Comparison of ENCODE assay signal across 1 cellular context in the genomic region with DNA sequence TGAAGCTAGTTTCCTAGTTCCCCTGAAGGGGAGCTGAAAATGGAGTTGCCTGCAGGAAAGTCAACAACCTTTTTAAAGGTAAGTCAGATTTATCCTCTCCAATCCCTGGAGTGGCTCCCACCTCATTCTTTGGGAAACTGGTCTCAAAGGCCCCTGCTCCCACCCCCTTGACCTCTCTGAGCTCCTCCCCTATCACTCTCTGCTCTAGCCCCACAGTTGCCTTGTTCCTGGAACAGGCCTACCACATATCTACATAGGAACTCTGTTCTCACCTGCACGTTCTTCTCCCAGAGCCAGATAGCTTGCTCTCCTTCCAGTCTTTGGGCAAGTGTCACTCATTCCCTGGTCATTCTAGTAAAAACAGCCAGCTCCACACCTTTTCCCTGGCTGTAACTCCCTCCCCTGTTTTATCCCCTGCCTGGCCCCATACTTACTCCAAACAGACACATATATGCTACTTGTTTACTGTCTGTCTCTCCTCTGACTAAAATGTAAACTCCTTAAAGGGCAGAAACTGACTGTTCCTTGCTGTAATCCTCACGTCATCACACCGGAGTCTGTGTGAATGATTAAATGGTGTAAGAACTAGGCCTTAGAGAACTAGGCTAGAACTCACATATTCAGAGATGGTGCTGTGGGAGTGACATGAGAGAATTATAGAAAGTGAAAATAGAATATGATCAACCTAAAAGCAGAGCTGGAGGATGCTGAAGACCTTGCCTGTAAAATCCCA.
TF ChIP-seq lines count a peak whose summit lies in the region.

No MANE protein-coding gene starts in this region.

TF ChIP-seq in SK-N-SH treated with all-trans-retinoic acid at 6 μM for 48 hours, 23 proteins besides CTCF, POLR2A, EP300 and RAD21 (continued from another document):
- TF ChIP-seq RARB (CRISPR knock-in tag; IDR thresholded peaks at IDR 0.05): no peak
- TF ChIP-seq, protein P1, sequence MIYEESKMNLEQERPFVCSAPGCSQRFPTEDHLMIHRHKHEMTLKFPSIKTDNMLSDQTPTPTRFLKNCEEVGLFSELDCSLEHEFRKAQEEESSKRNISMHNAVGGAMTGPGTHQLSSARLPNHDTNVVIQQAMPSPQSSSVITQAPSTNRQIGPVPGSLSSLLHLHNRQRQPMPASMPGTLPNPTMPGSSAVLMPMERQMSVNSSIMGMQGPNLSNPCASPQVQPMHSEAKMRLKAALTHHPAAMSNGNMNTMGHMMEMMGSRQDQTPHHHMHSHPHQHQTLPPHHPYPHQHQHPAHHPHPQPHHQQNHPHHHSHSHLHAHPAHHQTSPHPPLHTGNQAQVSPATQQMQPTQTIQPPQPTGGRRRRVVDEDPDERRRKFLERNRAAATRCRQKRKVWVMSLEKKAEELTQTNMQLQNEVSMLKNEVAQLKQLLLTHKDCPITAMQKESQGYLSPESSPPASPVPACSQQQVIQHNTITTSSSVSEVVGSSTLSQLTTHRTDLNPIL (CRISPR knock-in tag; IDR thresholded peaks at IDR 0.05; ENCODE audit: low read depth): no peak
TF ChIP-seq in SK-N-SH treated with all-trans-retinoic acid at 6 μM for 48 hours: peak in this region for 0.
